In the genomic region with DNA sequence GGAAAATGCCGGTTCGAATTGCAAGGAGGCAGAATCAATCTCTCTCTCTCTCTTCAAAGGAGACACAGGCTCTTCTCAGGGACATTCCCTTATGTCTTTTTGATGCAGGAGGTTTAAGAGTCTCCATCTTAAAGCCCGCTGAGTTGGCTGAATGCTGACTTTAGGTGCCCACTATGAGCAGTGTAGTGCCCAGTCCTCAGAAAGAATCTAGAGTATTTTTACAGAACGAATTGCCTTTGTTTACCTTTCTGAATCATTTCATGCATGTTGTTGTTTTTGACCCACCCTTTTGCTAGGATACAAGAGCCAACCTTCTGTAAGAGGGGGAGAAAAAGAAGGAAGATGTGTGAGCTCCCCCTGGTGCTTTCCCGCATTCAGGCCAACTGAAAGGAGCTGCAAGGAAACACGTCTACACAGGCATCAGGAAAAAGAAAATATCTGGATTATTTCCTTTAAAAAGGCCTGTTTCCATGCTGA, we compare ENCODE assay signal across 8 cellular contexts.
DNase-seq lines count a peak whose midpoint lies in the region; ATAC-seq and TF ChIP-seq lines count a peak whose summit lies in the region.

No MANE protein-coding gene starts in this region.

- intact Hi-C loops in Caco-2 (cut with micrococcal nuclease; ENCODE audit: unreplicated experiment), result loop anchor here (1.0 to 5.0 kb wide), 2 partner anchors 204 to 366 kb away; no protein-coding TSS in a partner anchor
- intact Hi-C loops in left ventricle myocardium superior (cut with micrococcal nuclease), result loop anchor here (5.0 to 10.0 kb wide), 3 partner anchors 369 to 793 kb away; no protein-coding TSS in a partner anchor

- POLR2A ChIA-PET in Caco-2 (lab: Charles Lee), result no interaction called here

- TF ChIP-seq CTCF in Caco-2 (IDR thresholded peaks at IDR 0.05; ENCODE audit: insufficient read depth in 1 of 2, low read depth in 1 of 2, low read length in 1 of 2, severe bottlenecking in 1 of 2, unreplicated experiment in 1 of 2), result peak; percentile 41
- TF ChIP-seq CTCF in WERI-Rb-1 (IDR thresholded peaks at IDR 0.05; ENCODE audit: low read depth, low read length), result peak; percentile 87

- no peaks in the 10 kb centered on the region for H3K9me3 ChIP-seq in Caco-2
- H3K9me3 ChIP-seq in MG63, result no peaks in the 10 kb centered on the region
- no peaks in the 10 kb centered on the region for H3K9me3 ChIP-seq in WERI-Rb-1 (ENCODE audit: severe bottlenecking)

- DNase-seq in Caco-2 (peak; percentile 36 to 37), MG63 (peak; percentile 24), WERI-Rb-1 (peak; percentile 76), left ventricle myocardium superior (peak; percentile 44), retina (peak; percentile 75)
- DNase-seq in activated CD4-positive, alpha-beta T cell treated with anti-CD3 and anti-CD28 coated beads, Interleukin-2, amount 50 U/mL, for 4 hours, result no peak

- H3K4me1 ChIP-seq in Caco-2, result no peaks in the 10 kb centered on the region

- H3K4me3 ChIP-seq in Caco-2 (ENCODE audit: low read depth, low read length) (no peak overlapping the region), MG63 (no peak overlapping the region), WERI-Rb-1 (ENCODE audit: low read depth, low read length) (no peak overlapping the region)

- H3K27me3 Mint-ChIP-seq in Caco-2 (ENCODE audit: insufficient read depth, unreplicated experiment), result no peaks in the 10 kb centered on the region

- CTCF ChIA-PET in Caco-2 (lab: Charles Lee), result interaction anchor here (0.6 to 1.0 kb wide), 3 partner anchors 159 to 438 kb away, joined by 5 to 7 read pairs (median 5); no protein-coding TSS in a partner anchor

- H3K9me3 Mint-ChIP-seq in Caco-2 (ENCODE audit: unreplicated experiment), result no peaks in the 10 kb centered on the region

- no TSS peak for BruUV-seq in Caco-2 (replicated peaks; lab: Mats Ljungman, UMichigan)

- H3K36me3 ChIP-seq in Caco-2 (ENCODE audit: control insufficient read depth, insufficient read depth, low read length) (no peaks in the 10 kb centered on the region), MG63 (no peaks in the 10 kb centered on the region), WERI-Rb-1 (no peaks in the 10 kb centered on the region)

- no peak overlapping the region for H3K27ac Mint-ChIP-seq in Caco-2 (ENCODE audit: unreplicated experiment)

- H3K4me1 Mint-ChIP-seq in Caco-2 (ENCODE audit: low read depth, unreplicated experiment), result no peaks in the 10 kb centered on the region

- no peak overlapping the region for H3K27ac ChIP-seq in WERI-Rb-1

- peak; percentile 52 for ATAC-seq in left ventricle myocardium superior
- ATAC-seq in GM19452 (IDR thresholded peaks at IDR 0.05; ENCODE audit: unreplicated experiment), result no peak
- no peak for ATAC-seq in HG03442 (IDR thresholded peaks at IDR 0.05; ENCODE audit: unreplicated experiment)

- H3K27me3 ChIP-seq in Caco-2 (replicated peaks; ENCODE audit: control insufficient read depth, insufficient read depth, low read length) (no peaks in the 10 kb centered on the region), MG63 (no peaks in the 10 kb centered on the region), WERI-Rb-1 (ENCODE audit: insufficient read depth, low read depth, severe bottlenecking) (peaks cover 14% of the 10 kb centered on the region)

- no peak overlapping the region for H3K4me3 Mint-ChIP-seq in Caco-2 (ENCODE audit: unreplicated experiment)

- peaks cover 9% of the 10 kb centered on the region for H3K36me3 Mint-ChIP-seq in Caco-2 (ENCODE audit: insufficient read depth, unreplicated experiment)

Comparison
In these comparisons a context has a peak if more than half of its experiments do, and no peak if none do; other contexts are left out.
1. DNase-seq: peak in Caco-2 (2 of 2), MG63 (single experiment), WERI-Rb-1 (single experiment), left ventricle myocardium superior (single experiment) and retina (single experiment); none in activated CD4-positive, alpha-beta T cell treated with anti-CD3 and anti-CD28 coated beads, Interleukin-2, amount 50 U/mL, for 4 hours (0 of 2).